1 cellular context compared by ENCODE assay signal in genomic region chr10:32378371-32379301, GRCh38.
A peak's percentile ranks its signal among the peaks of the same experiment; 100 is the strongest.
TF ChIP-seq lines count a peak whose summit lies in the region.

No MANE protein-coding gene starts in this region.

TF ChIP-seq in HepG2, 621 proteins besides CTCF, POLR2A, EP300 and RAD21 (continued from another document and continues in another):
- no peak for TF ChIP-seq ZBTB40 (IDR thresholded peaks at IDR 0.05)
- TF ChIP-seq ZBTB40 (CRISPR knock-in tag; IDR thresholded peaks at IDR 0.05): peak; percentile 42; the same call in 1 of the 2 replicates
- 0 out of 2 replicates have a peak, but pooled peaks have one; percentile 23 for TF ChIP-seq ISL2 (CRISPR knock-in tag; IDR thresholded peaks at IDR 0.05)
- TF ChIP-seq YY1 (IDR thresholded peaks at IDR 0.05; ENCODE audit: insufficient read depth, insufficient replicate concordance, low read depth, low read length): peak; percentile 72
- TF ChIP-seq LRRFIP1 (CRISPR knock-in tag; conservative IDR thresholded peaks at IDR 0.05): no peak
- no peak for TF ChIP-seq GPN1 (CRISPR knock-in tag; IDR thresholded peaks at IDR 0.05; ENCODE audit: borderline replicate concordance)
- no peak for TF ChIP-seq ZNF382 (CRISPR knock-in tag; IDR thresholded peaks at IDR 0.05; ENCODE audit: borderline replicate concordance)
- TF ChIP-seq FOXK1 (CRISPR knock-in tag; IDR thresholded peaks at IDR 0.05; ENCODE audit: borderline replicate concordance, low read depth): peak; percentile 27; the same call in 1 of the 2 replicates
- peak; percentile 76 for TF ChIP-seq ZMYM4 (CRISPR knock-in tag; IDR thresholded peaks at IDR 0.05)
- TF ChIP-seq IKZF5 (CRISPR knock-in tag; IDR thresholded peaks at IDR 0.05): peak; percentile 76
- peak in 1 of 2 experiments; percentile 54; a peak in 1 of 4 replicates for TF ChIP-seq KLF16 (CRISPR knock-in tag; IDR thresholded peaks at IDR 0.05)
- 0 out of 2 replicates have a peak, but pooled peaks have one; percentile 31 for TF ChIP-seq KDM2A (CRISPR knock-in tag; IDR thresholded peaks at IDR 0.05; ENCODE audit: borderline replicate concordance, low read depth)
- TF ChIP-seq ZNF225 (CRISPR knock-in tag; IDR thresholded peaks at IDR 0.05): no peak
- TF ChIP-seq ZBTB26 (CRISPR knock-in tag; IDR thresholded peaks at IDR 0.05; ENCODE audit: borderline replicate concordance): no peak
- TF ChIP-seq ZNF362 (CRISPR knock-in tag; IDR thresholded peaks at IDR 0.05; ENCODE audit: borderline replicate concordance): peak; percentile 95
- TF ChIP-seq HOXA3 (CRISPR knock-in tag; IDR thresholded peaks at IDR 0.05): peak; percentile 61; the same call in 1 of the 2 replicates
- 0 out of 2 replicates have a peak, but pooled peaks have one; percentile 17 for TF ChIP-seq HNF4A (CRISPR knock-in tag; IDR thresholded peaks at IDR 0.05)
- TF ChIP-seq ZNF607 (CRISPR knock-in tag; IDR thresholded peaks at IDR 0.05; ENCODE audit: borderline replicate concordance): no peak
- TF ChIP-seq MTA3 (CRISPR knock-in tag; IDR thresholded peaks at IDR 0.05): no peak
- 0 out of 2 replicates have a peak, but pooled peaks have one; percentile 45 for TF ChIP-seq ZFP90 (CRISPR knock-in tag; IDR thresholded peaks at IDR 0.05; ENCODE audit: borderline replicate concordance)
- TF ChIP-seq NPAS2 (CRISPR knock-in tag; IDR thresholded peaks at IDR 0.05; ENCODE audit: borderline replicate concordance): no peak
- no peak for TF ChIP-seq WIZ (CRISPR knock-in tag; IDR thresholded peaks at IDR 0.05)
- TF ChIP-seq BCL6 (CRISPR knock-in tag; IDR thresholded peaks at IDR 0.05): 0 out of 2 replicates have a peak, but pooled peaks have one; percentile 12
- TF ChIP-seq ZBTB37 (CRISPR knock-in tag; IDR thresholded peaks at IDR 0.05): no peak
- peak; percentile 40; the same call in 1 of the 2 replicates for TF ChIP-seq YEATS4 (CRISPR knock-in tag; IDR thresholded peaks at IDR 0.05; ENCODE audit: borderline replicate concordance)
- no peak for TF ChIP-seq CSRNP2 (CRISPR knock-in tag; conservative IDR thresholded peaks at IDR 0.05; ENCODE audit: low read depth)
- TF ChIP-seq MXI1 (IDR thresholded peaks at IDR 0.05; ENCODE audit: borderline replicate concordance, low read depth, low read length): peak; percentile 30; the same call in 1 of the 3 replicates
- no peak for TF ChIP-seq HCFC1 (IDR thresholded peaks at IDR 0.05; ENCODE audit: low read depth, low read length)
- TF ChIP-seq ZNF782 (CRISPR knock-in tag; IDR thresholded peaks at IDR 0.05; ENCODE audit: borderline replicate concordance): no peak
- no peak for TF ChIP-seq NFIB (CRISPR knock-in tag; IDR thresholded peaks at IDR 0.05; ENCODE audit: borderline replicate concordance)
- TF ChIP-seq PRDM10 (CRISPR knock-in tag; IDR thresholded peaks at IDR 0.05; ENCODE audit: low read depth): no peak
